Comparison of ENCODE assay signal across 1 cellular context in the genomic region with DNA sequence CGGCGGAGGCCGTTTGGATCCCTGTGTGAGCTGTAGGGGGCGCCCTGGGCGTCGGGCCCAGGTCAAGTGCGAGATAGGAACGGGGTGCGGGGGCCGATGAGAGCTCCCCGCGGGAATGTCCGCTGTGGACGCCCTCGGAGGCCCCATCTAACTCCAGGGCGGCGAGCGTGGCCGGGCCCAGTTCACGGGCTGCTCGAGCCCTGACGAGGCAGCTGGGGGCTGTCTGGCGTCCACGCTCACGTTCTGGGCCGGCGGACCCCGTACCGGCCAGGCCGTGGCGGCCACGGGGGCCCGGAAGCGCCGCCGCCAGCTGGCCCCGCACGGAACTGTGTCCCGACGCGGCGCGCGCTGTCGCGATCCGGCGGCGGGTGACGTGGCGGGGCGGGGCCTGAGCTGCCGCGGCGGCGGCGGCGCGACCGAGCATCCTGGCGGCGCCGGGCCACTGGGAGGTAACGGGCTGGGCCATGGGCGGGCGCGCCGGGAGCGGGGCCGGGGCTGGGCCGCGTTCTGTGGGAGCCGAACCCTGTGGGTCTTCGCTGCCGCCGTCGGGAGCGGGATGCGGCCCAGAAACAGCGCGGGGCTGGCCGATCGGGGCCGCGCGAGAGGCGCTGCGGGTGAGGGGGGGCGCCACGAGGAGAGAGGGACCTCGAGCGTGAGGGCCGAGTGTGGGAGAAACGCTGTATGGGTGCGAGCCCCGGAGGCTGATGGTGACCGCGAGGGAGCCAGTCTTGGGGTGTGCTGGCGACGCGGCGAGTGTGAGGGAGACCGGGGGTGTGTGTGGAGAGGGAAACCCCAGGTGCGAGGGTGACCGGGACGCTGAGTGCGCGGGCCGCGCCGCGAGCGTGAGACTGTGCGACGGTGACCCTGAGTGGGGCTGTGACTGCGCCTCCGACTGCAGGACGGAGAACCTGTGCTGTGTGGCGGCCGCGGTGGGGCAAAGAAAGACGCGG.
TF ChIP-seq lines count a peak whose summit lies in the region.

A gene (plus strand): TSS at position 399 of the 950 bp plus-strand sequence. CDS start 10,201 bp downstream, outside the sequence.

TF ChIP-seq in HepG2, 621 proteins besides CTCF, POLR2A, EP300 and RAD21 (continued from another document and continues in another):
- TF ChIP-seq, protein P1, sequence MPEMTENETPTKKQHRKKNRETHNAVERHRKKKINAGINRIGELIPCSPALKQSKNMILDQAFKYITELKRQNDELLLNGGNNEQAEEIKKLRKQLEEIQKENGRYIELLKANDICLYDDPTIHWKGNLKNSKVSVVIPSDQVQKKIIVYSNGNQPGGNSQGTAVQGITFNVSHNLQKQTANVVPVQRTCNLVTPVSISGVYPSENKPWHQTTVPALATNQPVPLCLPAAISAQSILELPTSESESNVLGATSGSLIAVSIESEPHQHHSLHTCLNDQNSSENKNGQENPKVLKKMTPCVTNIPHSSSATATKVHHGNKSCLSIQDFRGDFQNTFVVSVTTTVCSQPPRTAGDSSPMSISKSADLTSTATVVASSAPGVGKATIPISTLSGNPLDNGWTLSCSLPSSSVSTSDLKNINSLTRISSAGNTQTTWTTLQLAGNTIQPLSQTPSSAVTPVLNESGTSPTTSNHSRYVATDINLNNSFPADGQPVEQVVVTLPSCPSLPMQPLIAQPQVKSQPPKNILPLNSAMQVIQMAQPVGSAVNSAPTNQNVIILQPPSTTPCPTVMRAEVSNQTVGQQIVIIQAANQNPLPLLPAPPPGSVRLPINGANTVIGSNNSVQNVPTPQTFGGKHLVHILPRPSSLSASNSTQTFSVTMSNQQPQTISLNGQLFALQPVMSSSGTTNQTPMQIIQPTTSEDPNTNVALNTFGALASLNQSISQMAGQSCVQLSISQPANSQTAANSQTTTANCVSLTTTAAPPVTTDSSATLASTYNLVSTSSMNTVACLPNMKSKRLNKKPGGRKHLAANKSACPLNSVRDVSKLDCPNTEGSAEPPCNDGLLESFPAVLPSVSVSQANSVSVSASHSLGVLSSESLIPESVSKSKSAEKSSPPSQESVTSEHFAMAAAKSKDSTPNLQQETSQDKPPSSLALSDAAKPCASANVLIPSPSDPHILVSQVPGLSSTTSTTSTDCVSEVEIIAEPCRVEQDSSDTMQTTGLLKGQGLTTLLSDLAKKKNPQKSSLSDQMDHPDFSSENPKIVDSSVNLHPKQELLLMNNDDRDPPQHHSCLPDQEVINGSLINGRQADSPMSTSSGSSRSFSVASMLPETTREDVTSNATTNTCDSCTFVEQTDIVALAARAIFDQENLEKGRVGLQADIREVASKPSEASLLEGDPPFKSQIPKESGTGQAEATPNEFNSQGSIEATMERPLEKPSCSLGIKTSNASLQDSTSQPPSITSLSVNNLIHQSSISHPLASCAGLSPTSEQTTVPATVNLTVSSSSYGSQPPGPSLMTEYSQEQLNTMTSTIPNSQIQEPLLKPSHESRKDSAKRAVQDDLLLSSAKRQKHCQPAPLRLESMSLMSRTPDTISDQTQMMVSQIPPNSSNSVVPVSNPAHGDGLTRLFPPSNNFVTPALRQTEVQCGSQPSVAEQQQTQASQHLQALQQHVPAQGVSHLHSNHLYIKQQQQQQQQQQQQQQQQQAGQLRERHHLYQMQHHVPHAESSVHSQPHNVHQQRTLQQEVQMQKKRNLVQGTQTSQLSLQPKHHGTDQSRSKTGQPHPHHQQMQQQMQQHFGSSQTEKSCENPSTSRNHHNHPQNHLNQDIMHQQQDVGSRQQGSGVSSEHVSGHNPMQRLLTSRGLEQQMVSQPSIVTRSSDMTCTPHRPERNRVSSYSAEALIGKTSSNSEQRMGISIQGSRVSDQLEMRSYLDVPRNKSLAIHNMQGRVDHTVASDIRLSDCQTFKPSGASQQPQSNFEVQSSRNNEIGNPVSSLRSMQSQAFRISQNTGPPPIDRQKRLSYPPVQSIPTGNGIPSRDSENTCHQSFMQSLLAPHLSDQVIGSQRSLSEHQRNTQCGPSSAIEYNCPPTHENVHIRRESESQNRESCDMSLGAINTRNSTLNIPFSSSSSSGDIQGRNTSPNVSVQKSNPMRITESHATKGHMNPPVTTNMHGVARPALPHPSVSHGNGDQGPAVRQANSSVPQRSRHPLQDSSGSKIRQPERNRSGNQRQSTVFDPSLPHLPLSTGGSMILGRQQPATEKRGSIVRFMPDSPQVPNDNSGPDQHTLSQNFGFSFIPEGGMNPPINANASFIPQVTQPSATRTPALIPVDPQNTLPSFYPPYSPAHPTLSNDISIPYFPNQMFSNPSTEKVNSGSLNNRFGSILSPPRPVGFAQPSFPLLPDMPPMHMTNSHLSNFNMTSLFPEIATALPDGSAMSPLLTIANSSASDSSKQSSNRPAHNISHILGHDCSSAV (CRISPR knock-in tag; IDR thresholded peaks at IDR 0.05; ENCODE audit: borderline replicate concordance), result no peak
- TF ChIP-seq, protein P2, sequence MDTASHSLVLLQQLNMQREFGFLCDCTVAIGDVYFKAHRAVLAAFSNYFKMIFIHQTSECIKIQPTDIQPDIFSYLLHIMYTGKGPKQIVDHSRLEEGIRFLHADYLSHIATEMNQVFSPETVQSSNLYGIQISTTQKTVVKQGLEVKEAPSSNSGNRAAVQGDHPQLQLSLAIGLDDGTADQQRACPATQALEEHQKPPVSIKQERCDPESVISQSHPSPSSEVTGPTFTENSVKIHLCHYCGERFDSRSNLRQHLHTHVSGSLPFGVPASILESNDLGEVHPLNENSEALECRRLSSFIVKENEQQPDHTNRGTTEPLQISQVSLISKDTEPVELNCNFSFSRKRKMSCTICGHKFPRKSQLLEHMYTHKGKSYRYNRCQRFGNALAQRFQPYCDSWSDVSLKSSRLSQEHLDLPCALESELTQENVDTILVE (CRISPR knock-in tag; IDR thresholded peaks at IDR 0.05), result no peak
- TF ChIP-seq ATF7-NPFF (CRISPR knock-in tag; IDR thresholded peaks at IDR 0.05; ENCODE audit: low read depth) (peak; percentile 21; the same call in 1 of the 2 replicates), PLRG1 (conservative IDR thresholded peaks at IDR 0.05) (no peak), CREM (IDR thresholded peaks at IDR 0.05) (no peak), CREM (CRISPR knock-in tag; IDR thresholded peaks at IDR 0.05) (no peak), ATF1 (CRISPR knock-in tag; IDR thresholded peaks at IDR 0.05) (no peak), THAP11 (CRISPR knock-in tag; IDR thresholded peaks at IDR 0.05) (no peak), ZFP62 (CRISPR knock-in tag; IDR thresholded peaks at IDR 0.05) (0 out of 2 replicates have a peak, but pooled peaks have one; percentile 22), PAX8 (CRISPR knock-in tag; IDR thresholded peaks at IDR 0.05; ENCODE audit: borderline replicate concordance) (peak; percentile 82; the same call in 1 of the 2 replicates), NFE2 (CRISPR knock-in tag; IDR thresholded peaks at IDR 0.05) (no peak), KDM6A (CRISPR knock-in tag; IDR thresholded peaks at IDR 0.05; ENCODE audit: low read depth) (no peak), PHB2 (IDR thresholded peaks at IDR 0.05; ENCODE audit: partially characterized antibody) (no peak), JUND (CRISPR knock-in tag; IDR thresholded peaks at IDR 0.05) (no peak), BHLHE40 (IDR thresholded peaks at IDR 0.05; ENCODE audit: low read length) (0 out of 2 replicates have a peak, but pooled peaks have one; percentile 1), TBX2 (CRISPR knock-in tag; IDR thresholded peaks at IDR 0.05; ENCODE audit: borderline replicate concordance) (peak; percentile 64; the same call in 1 of the 2 replicates), SAFB2 (CRISPR knock-in tag; IDR thresholded peaks at IDR 0.05; ENCODE audit: borderline replicate concordance, low read depth) (no peak), MXD4 (CRISPR knock-in tag; IDR thresholded peaks at IDR 0.05) (no peak), ZFP36L2 (CRISPR knock-in tag; IDR thresholded peaks at IDR 0.05) (0 out of 2 replicates have a peak, but pooled peaks have one; percentile 86), NKX3-1 (CRISPR knock-in tag; IDR thresholded peaks at IDR 0.05) (peak; percentile 45; the same call in 1 of the 2 replicates), BRD4 (CRISPR knock-in tag; IDR thresholded peaks at IDR 0.05) (peak; percentile 59; the same call in 1 of the 2 replicates), BCL6 (CRISPR knock-in tag; IDR thresholded peaks at IDR 0.05) (peak; percentile 85)
- TF ChIP-seq, protein P3, sequence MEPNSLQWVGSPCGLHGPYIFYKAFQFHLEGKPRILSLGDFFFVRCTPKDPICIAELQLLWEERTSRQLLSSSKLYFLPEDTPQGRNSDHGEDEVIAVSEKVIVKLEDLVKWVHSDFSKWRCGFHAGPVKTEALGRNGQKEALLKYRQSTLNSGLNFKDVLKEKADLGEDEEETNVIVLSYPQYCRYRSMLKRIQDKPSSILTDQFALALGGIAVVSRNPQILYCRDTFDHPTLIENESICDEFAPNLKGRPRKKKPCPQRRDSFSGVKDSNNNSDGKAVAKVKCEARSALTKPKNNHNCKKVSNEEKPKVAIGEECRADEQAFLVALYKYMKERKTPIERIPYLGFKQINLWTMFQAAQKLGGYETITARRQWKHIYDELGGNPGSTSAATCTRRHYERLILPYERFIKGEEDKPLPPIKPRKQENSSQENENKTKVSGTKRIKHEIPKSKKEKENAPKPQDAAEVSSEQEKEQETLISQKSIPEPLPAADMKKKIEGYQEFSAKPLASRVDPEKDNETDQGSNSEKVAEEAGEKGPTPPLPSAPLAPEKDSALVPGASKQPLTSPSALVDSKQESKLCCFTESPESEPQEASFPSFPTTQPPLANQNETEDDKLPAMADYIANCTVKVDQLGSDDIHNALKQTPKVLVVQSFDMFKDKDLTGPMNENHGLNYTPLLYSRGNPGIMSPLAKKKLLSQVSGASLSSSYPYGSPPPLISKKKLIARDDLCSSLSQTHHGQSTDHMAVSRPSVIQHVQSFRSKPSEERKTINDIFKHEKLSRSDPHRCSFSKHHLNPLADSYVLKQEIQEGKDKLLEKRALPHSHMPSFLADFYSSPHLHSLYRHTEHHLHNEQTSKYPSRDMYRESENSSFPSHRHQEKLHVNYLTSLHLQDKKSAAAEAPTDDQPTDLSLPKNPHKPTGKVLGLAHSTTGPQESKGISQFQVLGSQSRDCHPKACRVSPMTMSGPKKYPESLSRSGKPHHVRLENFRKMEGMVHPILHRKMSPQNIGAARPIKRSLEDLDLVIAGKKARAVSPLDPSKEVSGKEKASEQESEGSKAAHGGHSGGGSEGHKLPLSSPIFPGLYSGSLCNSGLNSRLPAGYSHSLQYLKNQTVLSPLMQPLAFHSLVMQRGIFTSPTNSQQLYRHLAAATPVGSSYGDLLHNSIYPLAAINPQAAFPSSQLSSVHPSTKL (CRISPR knock-in tag; IDR thresholded peaks at IDR 0.05), result peak; percentile 30
- TF ChIP-seq, protein P4, sequence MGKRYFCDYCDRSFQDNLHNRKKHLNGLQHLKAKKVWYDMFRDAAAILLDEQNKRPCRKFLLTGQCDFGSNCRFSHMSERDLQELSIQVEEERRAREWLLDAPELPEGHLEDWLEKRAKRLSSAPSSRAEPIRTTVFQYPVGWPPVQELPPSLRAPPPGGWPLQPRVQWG (CRISPR knock-in tag; IDR thresholded peaks at IDR 0.05; ENCODE audit: borderline replicate concordance, low read depth), result no peak
- TF ChIP-seq, protein P5, sequence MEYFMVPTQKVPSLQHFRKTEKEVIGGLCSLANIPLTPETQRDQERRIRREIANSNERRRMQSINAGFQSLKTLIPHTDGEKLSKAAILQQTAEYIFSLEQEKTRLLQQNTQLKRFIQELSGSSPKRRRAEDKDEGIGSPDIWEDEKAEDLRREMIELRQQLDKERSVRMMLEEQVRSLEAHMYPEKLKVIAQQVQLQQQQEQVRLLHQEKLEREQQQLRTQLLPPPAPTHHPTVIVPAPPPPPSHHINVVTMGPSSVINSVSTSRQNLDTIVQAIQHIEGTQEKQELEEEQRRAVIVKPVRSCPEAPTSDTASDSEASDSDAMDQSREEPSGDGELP (IDR thresholded peaks at IDR 0.05; ENCODE audit: borderline replicate concordance, low read depth), result no peak
- TF ChIP-seq, protein P6, sequence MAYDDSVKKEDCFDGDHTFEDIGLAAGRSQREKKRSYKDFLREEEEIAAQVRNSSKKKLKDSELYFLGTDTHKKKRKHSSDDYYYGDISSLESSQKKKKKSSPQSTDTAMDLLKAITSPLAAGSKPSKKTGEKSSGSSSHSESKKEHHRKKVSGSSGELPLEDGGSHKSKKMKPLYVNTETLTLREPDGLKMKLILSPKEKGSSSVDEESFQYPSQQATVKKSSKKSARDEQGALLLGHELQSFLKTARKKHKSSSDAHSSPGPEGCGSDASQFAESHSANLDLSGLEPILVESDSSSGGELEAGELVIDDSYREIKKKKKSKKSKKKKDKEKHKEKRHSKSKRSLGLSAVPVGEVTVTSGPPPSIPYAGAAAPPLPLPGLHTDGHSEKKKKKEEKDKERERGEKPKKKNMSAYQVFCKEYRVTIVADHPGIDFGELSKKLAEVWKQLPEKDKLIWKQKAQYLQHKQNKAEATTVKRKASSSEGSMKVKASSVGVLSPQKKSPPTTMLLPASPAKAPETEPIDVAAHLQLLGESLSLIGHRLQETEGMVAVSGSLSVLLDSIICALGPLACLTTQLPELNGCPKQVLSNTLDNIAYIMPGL (CRISPR knock-in tag; IDR thresholded peaks at IDR 0.05; ENCODE audit: borderline replicate concordance in 1 of 2, low read depth in 1 of 2), result peak; percentile 96 to 99
- TF ChIP-seq, protein P7, sequence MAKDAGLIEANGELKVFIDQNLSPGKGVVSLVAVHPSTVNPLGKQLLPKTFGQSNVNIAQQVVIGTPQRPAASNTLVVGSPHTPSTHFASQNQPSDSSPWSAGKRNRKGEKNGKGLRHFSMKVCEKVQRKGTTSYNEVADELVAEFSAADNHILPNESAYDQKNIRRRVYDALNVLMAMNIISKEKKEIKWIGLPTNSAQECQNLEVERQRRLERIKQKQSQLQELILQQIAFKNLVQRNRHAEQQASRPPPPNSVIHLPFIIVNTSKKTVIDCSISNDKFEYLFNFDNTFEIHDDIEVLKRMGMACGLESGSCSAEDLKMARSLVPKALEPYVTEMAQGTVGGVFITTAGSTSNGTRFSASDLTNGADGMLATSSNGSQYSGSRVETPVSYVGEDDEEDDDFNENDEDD (CRISPR knock-in tag; IDR thresholded peaks at IDR 0.05; ENCODE audit: borderline replicate concordance), result peak; percentile 48; the same call in 1 of the 2 replicates
- TF ChIP-seq, protein P8, sequence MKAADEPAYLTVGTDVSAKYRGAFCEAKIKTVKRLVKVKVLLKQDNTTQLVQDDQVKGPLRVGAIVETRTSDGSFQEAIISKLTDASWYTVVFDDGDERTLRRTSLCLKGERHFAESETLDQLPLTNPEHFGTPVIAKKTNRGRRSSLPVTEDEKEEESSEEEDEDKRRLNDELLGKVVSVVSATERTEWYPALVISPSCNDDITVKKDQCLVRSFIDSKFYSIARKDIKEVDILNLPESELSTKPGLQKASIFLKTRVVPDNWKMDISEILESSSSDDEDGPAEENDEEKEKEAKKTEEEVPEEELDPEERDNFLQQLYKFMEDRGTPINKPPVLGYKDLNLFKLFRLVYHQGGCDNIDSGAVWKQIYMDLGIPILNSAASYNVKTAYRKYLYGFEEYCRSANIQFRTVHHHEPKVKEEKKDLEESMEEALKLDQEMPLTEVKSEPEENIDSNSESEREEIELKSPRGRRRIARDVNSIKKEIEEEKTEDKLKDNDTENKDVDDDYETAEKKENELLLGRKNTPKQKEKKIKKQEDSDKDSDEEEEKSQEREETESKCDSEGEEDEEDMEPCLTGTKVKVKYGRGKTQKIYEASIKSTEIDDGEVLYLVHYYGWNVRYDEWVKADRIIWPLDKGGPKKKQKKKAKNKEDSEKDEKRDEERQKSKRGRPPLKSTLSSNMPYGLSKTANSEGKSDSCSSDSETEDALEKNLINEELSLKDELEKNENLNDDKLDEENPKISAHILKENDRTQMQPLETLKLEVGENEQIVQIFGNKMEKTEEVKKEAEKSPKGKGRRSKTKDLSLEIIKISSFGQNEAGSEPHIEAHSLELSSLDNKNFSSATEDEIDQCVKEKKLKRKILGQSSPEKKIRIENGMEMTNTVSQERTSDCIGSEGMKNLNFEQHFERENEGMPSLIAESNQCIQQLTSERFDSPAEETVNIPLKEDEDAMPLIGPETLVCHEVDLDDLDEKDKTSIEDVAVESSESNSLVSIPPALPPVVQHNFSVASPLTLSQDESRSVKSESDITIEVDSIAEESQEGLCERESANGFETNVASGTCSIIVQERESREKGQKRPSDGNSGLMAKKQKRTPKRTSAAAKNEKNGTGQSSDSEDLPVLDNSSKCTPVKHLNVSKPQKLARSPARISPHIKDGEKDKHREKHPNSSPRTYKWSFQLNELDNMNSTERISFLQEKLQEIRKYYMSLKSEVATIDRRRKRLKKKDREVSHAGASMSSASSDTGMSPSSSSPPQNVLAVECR (CRISPR knock-in tag; IDR thresholded peaks at IDR 0.05; ENCODE audit: borderline replicate concordance), result no peak
